ENCODE assay signal across 1 cellular context in the genomic region with DNA sequence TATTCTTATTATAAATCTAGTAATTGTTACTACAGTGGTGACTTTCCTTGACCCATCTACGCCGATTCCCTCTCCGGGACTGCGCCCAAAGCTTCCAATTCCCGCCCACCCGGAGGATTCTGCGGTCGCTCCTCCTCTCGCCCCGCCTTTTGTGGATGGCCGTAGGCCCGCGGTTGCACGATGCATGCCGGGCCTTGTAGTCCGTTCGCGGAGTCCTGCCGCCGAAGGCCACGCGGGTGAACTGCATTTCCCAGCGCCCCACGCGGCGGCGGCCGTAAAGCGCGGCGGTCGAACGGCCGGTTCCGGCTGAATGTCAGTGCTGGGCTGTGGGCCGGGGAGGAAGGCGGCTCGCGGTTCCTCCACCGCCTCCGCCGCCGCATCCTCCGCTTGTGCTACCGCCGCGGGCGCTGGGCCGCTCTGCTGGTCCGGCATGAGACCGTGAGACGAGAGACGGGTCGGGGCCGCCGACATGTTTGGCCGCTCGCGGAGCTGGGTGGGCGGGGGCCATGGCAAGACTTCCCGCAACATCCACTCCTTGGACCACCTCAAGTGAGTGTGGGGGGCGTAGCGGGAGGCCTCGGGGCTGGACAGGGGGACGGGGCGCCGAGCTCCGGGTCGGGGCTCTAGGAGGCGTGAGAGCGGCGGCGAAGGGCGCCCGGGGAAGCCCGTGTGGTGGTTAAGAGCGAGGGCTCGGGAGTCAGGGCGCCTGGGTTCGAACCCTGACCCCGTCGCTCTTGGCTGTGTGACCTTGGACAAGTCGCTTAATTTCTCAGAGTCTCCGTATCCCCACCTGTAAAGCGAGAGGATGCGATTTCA.
TF ChIP-seq lines count a peak whose summit lies in the region.

Gene CLEC16A (plus strand): TSS at position 316 of the 816 bp plus-strand sequence. CDS start 154 bp downstream, at position 470.

TF ChIP-seq in HepG2, 621 proteins besides CTCF, POLR2A, EP300 and RAD21 (continued from another document and continues in another):
- TF ChIP-seq, protein P1, sequence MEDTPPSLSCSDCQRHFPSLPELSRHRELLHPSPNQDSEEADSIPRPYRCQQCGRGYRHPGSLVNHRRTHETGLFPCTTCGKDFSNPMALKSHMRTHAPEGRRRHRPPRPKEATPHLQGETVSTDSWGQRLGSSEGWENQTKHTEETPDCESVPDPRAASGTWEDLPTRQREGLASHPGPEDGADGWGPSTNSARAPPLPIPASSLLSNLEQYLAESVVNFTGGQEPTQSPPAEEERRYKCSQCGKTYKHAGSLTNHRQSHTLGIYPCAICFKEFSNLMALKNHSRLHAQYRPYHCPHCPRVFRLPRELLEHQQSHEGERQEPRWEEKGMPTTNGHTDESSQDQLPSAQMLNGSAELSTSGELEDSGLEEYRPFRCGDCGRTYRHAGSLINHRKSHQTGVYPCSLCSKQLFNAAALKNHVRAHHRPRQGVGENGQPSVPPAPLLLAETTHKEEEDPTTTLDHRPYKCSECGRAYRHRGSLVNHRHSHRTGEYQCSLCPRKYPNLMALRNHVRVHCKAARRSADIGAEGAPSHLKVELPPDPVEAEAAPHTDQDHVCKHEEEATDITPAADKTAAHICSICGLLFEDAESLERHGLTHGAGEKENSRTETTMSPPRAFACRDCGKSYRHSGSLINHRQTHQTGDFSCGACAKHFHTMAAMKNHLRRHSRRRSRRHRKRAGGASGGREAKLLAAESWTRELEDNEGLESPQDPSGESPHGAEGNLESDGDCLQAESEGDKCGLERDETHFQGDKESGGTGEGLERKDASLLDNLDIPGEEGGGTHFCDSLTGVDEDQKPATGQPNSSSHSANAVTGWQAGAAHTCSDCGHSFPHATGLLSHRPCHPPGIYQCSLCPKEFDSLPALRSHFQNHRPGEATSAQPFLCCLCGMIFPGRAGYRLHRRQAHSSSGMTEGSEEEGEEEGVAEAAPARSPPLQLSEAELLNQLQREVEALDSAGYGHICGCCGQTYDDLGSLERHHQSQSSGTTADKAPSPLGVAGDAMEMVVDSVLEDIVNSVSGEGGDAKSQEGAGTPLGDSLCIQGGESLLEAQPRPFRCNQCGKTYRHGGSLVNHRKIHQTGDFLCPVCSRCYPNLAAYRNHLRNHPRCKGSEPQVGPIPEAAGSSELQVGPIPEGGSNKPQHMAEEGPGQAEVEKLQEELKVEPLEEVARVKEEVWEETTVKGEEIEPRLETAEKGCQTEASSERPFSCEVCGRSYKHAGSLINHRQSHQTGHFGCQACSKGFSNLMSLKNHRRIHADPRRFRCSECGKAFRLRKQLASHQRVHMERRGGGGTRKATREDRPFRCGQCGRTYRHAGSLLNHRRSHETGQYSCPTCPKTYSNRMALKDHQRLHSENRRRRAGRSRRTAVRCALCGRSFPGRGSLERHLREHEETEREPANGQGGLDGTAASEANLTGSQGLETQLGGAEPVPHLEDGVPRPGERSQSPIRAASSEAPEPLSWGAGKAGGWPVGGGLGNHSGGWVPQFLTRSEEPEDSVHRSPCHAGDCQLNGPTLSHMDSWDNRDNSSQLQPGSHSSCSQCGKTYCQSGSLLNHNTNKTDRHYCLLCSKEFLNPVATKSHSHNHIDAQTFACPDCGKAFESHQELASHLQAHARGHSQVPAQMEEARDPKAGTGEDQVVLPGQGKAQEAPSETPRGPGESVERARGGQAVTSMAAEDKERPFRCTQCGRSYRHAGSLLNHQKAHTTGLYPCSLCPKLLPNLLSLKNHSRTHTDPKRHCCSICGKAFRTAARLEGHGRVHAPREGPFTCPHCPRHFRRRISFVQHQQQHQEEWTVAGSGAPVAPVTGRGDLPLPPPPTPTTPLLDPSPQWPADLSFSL (CRISPR knock-in tag; IDR thresholded peaks at IDR 0.05), result no peak
- TF ChIP-seq TCF12 (IDR thresholded peaks at IDR 0.05), result no peak
- TF ChIP-seq TCF12 (CRISPR knock-in tag; IDR thresholded peaks at IDR 0.05), result no peak; the same call in 1 of the 2 replicates
- TF ChIP-seq BRF2 (CRISPR knock-in tag; IDR thresholded peaks at IDR 0.05), result peak; percentile 88
- no peak for TF ChIP-seq ZNF841 (CRISPR knock-in tag; IDR thresholded peaks at IDR 0.05; ENCODE audit: borderline replicate concordance)
- peak; percentile 97 for TF ChIP-seq ZNF574 (CRISPR knock-in tag; IDR thresholded peaks at IDR 0.05)
- no peak for TF ChIP-seq ZNF878 (CRISPR knock-in tag; IDR thresholded peaks at IDR 0.05)
- peak; percentile 83 for TF ChIP-seq ZMYM3 (CRISPR knock-in tag; IDR thresholded peaks at IDR 0.05)
- no peak for TF ChIP-seq ZBTB46 (CRISPR knock-in tag; IDR thresholded peaks at IDR 0.05; ENCODE audit: borderline replicate concordance)
- TF ChIP-seq, protein P2, sequence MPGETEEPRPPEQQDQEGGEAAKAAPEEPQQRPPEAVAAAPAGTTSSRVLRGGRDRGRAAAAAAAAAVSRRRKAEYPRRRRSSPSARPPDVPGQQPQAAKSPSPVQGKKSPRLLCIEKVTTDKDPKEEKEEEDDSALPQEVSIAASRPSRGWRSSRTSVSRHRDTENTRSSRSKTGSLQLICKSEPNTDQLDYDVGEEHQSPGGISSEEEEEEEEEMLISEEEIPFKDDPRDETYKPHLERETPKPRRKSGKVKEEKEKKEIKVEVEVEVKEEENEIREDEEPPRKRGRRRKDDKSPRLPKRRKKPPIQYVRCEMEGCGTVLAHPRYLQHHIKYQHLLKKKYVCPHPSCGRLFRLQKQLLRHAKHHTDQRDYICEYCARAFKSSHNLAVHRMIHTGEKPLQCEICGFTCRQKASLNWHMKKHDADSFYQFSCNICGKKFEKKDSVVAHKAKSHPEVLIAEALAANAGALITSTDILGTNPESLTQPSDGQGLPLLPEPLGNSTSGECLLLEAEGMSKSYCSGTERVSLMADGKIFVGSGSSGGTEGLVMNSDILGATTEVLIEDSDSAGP (CRISPR knock-in tag; IDR thresholded peaks at IDR 0.05; ENCODE audit: borderline replicate concordance), result peak; percentile 97
- peak; percentile 93 for TF ChIP-seq RFXANK (CRISPR knock-in tag; IDR thresholded peaks at IDR 0.05)
- TF ChIP-seq RNF219 (CRISPR knock-in tag; IDR thresholded peaks at IDR 0.05), result no peak; the same call in 1 of the 2 replicates
- peak; percentile 89 for TF ChIP-seq CAMTA2 (CRISPR knock-in tag; IDR thresholded peaks at IDR 0.05; ENCODE audit: borderline replicate concordance)
- TF ChIP-seq ZBTB37 (CRISPR knock-in tag; IDR thresholded peaks at IDR 0.05), result no peak
- TF ChIP-seq ESRRA (CRISPR knock-in tag; IDR thresholded peaks at IDR 0.05; ENCODE audit: low read depth), result no peak; the same call in none of the 2 replicates
- peak; percentile 84 for TF ChIP-seq ZNF768 (CRISPR knock-in tag; IDR thresholded peaks at IDR 0.05)
- peak; percentile 97 for TF ChIP-seq MYNN (CRISPR knock-in tag; IDR thresholded peaks at IDR 0.05; ENCODE audit: low read depth)
- TF ChIP-seq ZMYM2 (CRISPR knock-in tag; IDR thresholded peaks at IDR 0.05), result peak; percentile 7; the same call in 1 of the 2 replicates
- TF ChIP-seq BHLHE40 (IDR thresholded peaks at IDR 0.05; ENCODE audit: low read length), result no peak
- no peak for TF ChIP-seq GRHL1 (CRISPR knock-in tag; conservative IDR thresholded peaks at IDR 0.05)
- TF ChIP-seq, protein P3, sequence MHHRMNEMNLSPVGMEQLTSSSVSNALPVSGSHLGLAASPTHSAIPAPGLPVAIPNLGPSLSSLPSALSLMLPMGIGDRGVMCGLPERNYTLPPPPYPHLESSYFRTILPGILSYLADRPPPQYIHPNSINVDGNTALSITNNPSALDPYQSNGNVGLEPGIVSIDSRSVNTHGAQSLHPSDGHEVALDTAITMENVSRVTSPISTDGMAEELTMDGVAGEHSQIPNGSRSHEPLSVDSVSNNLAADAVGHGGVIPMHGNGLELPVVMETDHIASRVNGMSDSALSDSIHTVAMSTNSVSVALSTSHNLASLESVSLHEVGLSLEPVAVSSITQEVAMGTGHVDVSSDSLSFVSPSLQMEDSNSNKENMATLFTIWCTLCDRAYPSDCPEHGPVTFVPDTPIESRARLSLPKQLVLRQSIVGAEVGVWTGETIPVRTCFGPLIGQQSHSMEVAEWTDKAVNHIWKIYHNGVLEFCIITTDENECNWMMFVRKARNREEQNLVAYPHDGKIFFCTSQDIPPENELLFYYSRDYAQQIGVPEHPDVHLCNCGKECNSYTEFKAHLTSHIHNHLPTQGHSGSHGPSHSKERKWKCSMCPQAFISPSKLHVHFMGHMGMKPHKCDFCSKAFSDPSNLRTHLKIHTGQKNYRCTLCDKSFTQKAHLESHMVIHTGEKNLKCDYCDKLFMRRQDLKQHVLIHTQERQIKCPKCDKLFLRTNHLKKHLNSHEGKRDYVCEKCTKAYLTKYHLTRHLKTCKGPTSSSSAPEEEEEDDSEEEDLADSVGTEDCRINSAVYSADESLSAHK (CRISPR knock-in tag; IDR thresholded peaks at IDR 0.05; ENCODE audit: borderline replicate concordance), result 0 out of 2 replicates have a peak, but pooled peaks have one; percentile 30
- 0 out of 2 replicates have a peak, but pooled peaks have one; percentile 86 for TF ChIP-seq TOPORS (CRISPR knock-in tag; IDR thresholded peaks at IDR 0.05)
- peak; percentile 62; the same call in 1 of the 2 replicates for TF ChIP-seq ZSCAN21 (CRISPR knock-in tag; IDR thresholded peaks at IDR 0.05; ENCODE audit: borderline replicate concordance)
- no peak for TF ChIP-seq FOSL1 (CRISPR knock-in tag; IDR thresholded peaks at IDR 0.05; ENCODE audit: borderline replicate concordance)
- no peak for TF ChIP-seq ZNF652 (CRISPR knock-in tag; IDR thresholded peaks at IDR 0.05; ENCODE audit: borderline replicate concordance, low read depth)
- TF ChIP-seq PAWR (CRISPR knock-in tag; IDR thresholded peaks at IDR 0.05; ENCODE audit: borderline replicate concordance), result 0 out of 2 replicates have a peak, but pooled peaks have one; percentile 28
